1 cellular context compared by ENCODE assay signal in genomic region chr15:52133510-52134220, GRCh38.
TF ChIP-seq lines count a peak whose summit lies in the region.

No MANE protein-coding gene starts in this region.

TF ChIP-seq in HepG2, 621 proteins besides CTCF, POLR2A, EP300 and RAD21 (continued from another document):
- TF ChIP-seq XRCC5 (optimal IDR thresholded peaks at IDR 0.05; ENCODE audit: low read length) (no peak), SP5 (CRISPR knock-in tag; IDR thresholded peaks at IDR 0.05; ENCODE audit: borderline replicate concordance, low read depth) (no peak), MAX (IDR thresholded peaks at IDR 0.05) (no peak), ZNF33B (CRISPR knock-in tag; IDR thresholded peaks at IDR 0.05) (0 out of 2 replicates have a peak, but pooled peaks have one; percentile 44), RFXANK (CRISPR knock-in tag; IDR thresholded peaks at IDR 0.05) (no peak), ZNF768 (CRISPR knock-in tag; IDR thresholded peaks at IDR 0.05) (peak; percentile 30; the same call in 1 of the 2 replicates), DRAP1 (CRISPR knock-in tag; IDR thresholded peaks at IDR 0.05) (no peak), ZSCAN29 (CRISPR knock-in tag; conservative IDR thresholded peaks at IDR 0.05) (no peak), ERF (CRISPR knock-in tag; IDR thresholded peaks at IDR 0.05) (no peak), ARID5B (CRISPR knock-in tag; IDR thresholded peaks at IDR 0.05) (no peak), TOE1 (CRISPR knock-in tag; IDR thresholded peaks at IDR 0.05) (no peak), SP1 (IDR thresholded peaks at IDR 0.05) (no peak), SP1 (CRISPR knock-in tag; IDR thresholded peaks at IDR 0.05) (no peak), ZNF570 (CRISPR knock-in tag; IDR thresholded peaks at IDR 0.05; ENCODE audit: borderline replicate concordance) (no peak), HOXA5 (CRISPR knock-in tag; IDR thresholded peaks at IDR 0.05) (no peak), ZNF703 (CRISPR knock-in tag; IDR thresholded peaks at IDR 0.05; ENCODE audit: borderline replicate concordance) (no peak)
